Comparison of ENCODE assay signal across 27 cellular contexts in genomic region chr1:191160837-191161236, GRCh38.
"Had no signal": no experiment of that assay in that cellular context is flagged by ENCODE, and none has a peak within 500 bp of the region (broad histone marks: within the 10 kb centered on the region; RNA-seq: fewer than 3 reads in every experiment).

No MANE protein-coding gene starts in this region.

- H3K4me3 ChIP-seq: esophagus squamous epithelium had no signal

- H3K27ac ChIP-seq: brain microvascular endothelial cell, epithelial cell of prostate, esophagus squamous epithelium, VCaP had no signal

- H3K27me3 ChIP-seq: brain microvascular endothelial cell, esophagus squamous epithelium had no signal

- H3K4me1 ChIP-seq: esophagus squamous epithelium had no signal

- FAIRE-seq: astrocyte, bronchial epithelial cell, endometrium, endothelial cell of umbilical vein had no signal

- H3K36me3 ChIP-seq: brain microvascular endothelial cell, esophagus squamous epithelium had no signal

- DNase-seq: activated B cell treated with CpG ODN at 0.5 μM for 24 hours; activated CD4-positive, alpha-beta T cell treated with anti-CD3 and anti-CD28 coated beads for 48 hours; activated CD4-positive, alpha-beta T cell treated with anti-CD3 and anti-CD28 coated beads, Interleukin-2, amount 50 U/mL, for 1 hour; activated CD4-positive, alpha-beta T cell treated with anti-CD3 and anti-CD28 coated beads, Interleukin-2, amount 50 U/mL, for 48 hours; activated CD8-positive, alpha-beta memory T cell treated with anti-CD3 and anti-CD28 coated beads for 24 hours; activated CD8-positive, alpha-beta T cell treated with anti-CD3 and anti-CD28 coated beads for 36 hours; activated effector memory CD4-positive, alpha-beta T cell treated with Interleukin-2 at 50 U/mL for 16 hours; activated gamma-delta T cell treated with Interleukin-2 at 50 U/mL for 16 hours; activated naive CD4-positive, alpha-beta T cell treated with anti-CD3 and anti-CD28 coated beads, Interleukin-2, amount 50 U/mL, for 16 hours; activated naive CD4-positive, alpha-beta T cell treated with Interleukin-2 at 50 U/mL for 16 hours; activated T-cell treated with anti-CD3 and anti-CD28 coated beads, Interleukin-2, amount 50 U/mL, for 4 hours; amniotic stem cell; anterior cingulate cortex; brain microvascular endothelial cell; effector CD8-positive, alpha-beta T cell; esophagus squamous epithelium; foreskin melanocyte; head of caudate nucleus; T-helper 2 cell had no signal

- ATAC-seq: activated CD4-positive, CD25-positive, alpha-beta regulatory T cell treated with anti-CD3 and anti-CD28 coated beads, Interleukin-2, amount 50 U/mL, for 24 hours; activated CD8-positive, alpha-beta T cell treated with anti-CD3 and anti-CD28 coated beads for 36 hours; activated T-cell treated with anti-CD3 and anti-CD28 coated beads, Interleukin-2, amount 50 U/mL, for 4 hours; activated T-helper 17 cell treated with anti-CD3 and anti-CD28 coated beads, Interleukin-2, amount 50 U/mL, for 72 hours had no signal
